ENCODE assay signal across 15 cellular contexts in genomic region chr3:71458895-71459294, GRCh38.
A peak's percentile ranks its signal among the peaks of the same experiment; 100 is the strongest.
DNase-seq lines count a peak whose midpoint lies in the region; ATAC-seq lines count a peak whose summit lies in the region.
"Had no signal": no experiment of that assay in that cellular context is flagged by ENCODE, and none has a peak within 500 bp of the region (broad histone marks: within the 10 kb centered on the region; RNA-seq: fewer than 3 reads in every experiment).

No MANE protein-coding gene starts in this region.

- H3K9me3 Mint-ChIP-seq in activated T-cell treated with anti-CD3 and anti-CD28 coated beads, Interleukin-2, amount 50 U/mL, for 24 hours, result peaks cover 7% of the 10 kb centered on the region
- no peaks in the 10 kb centered on the region for H3K9me3 Mint-ChIP-seq in CD8-positive, alpha-beta memory T cell
- H3K9me3 Mint-ChIP-seq in activated T-helper 17 cell treated with anti-CD3 and anti-CD28 coated beads, Interleukin-2, amount 50 U/mL, for 72 hours, result no peaks in the 10 kb centered on the region
- H3K9me3 Mint-ChIP-seq in naive thymus-derived CD8-positive, alpha-beta T cell, result no peaks in the 10 kb centered on the region

- DNase-seq in activated T-cell treated with anti-CD3 and anti-CD28 coated beads, Interleukin-2, amount 50 U/mL, for 24 hours, result no peak
- DNase-seq in activated T-cell treated with anti-CD3 and anti-CD28 coated beads, Interleukin-2, amount 50 U/mL, for 48 hours, result no peak
- DNase-seq in CD8-positive, alpha-beta memory T cell, result no peak
- no peak for DNase-seq in naive thymus-derived CD8-positive, alpha-beta T cell
- DNase-seq in HT-29 (ENCODE audit: low spot score) (no peak), AG08396 (ENCODE audit: low spot score) (no peak)
- no peak for DNase-seq in activated CD8-positive, alpha-beta memory T cell treated with anti-CD3 and anti-CD28 coated beads for 24 hours
- DNase-seq: DMS53, EL, GF-D8, MG63, NCI-H1694 treated with DMSO at 0.1 percent for 48 hours, NCI-H2081 treated with DMSO at 0.1 percent for 48 hours had no signal

- H3K4me1 Mint-ChIP-seq in activated T-cell treated with anti-CD3 and anti-CD28 coated beads, Interleukin-2, amount 50 U/mL, for 24 hours (ENCODE audit: low read depth), result peaks cover 95% of the 10 kb centered on the region
- peaks cover 68 to 90% (median 86%) of the 10 kb centered on the region in 3 donors for H3K4me1 Mint-ChIP-seq in CD8-positive, alpha-beta memory T cell
- H3K4me1 Mint-ChIP-seq in activated T-helper 17 cell treated with anti-CD3 and anti-CD28 coated beads, Interleukin-2, amount 50 U/mL, for 72 hours, result peaks cover 61% of the 10 kb centered on the region
- peaks cover 42 to 92% (median 84%) of the 10 kb centered on the region in 4 donors for H3K4me1 Mint-ChIP-seq in naive thymus-derived CD8-positive, alpha-beta T cell

- ATAC-seq in activated T-helper 17 cell treated with anti-CD3 and anti-CD28 coated beads, Interleukin-2, amount 50 U/mL, for 72 hours (replicated peaks), result no peak
- ATAC-seq in naive thymus-derived CD8-positive, alpha-beta T cell, result no peak
- ATAC-seq: Right ventricle myocardium inferior had no signal

- H3K4me3 ChIP-seq in CD8-positive, alpha-beta memory T cell (ENCODE audit: low read length), result no peak overlapping the region
- H3K4me3 ChIP-seq: MG63 had no signal

- H3K27me3 Mint-ChIP-seq in activated T-cell treated with anti-CD3 and anti-CD28 coated beads, Interleukin-2, amount 50 U/mL, for 24 hours, result no peaks in the 10 kb centered on the region
- H3K27me3 Mint-ChIP-seq in CD8-positive, alpha-beta memory T cell, result no peaks in the 10 kb centered on the region
- H3K27me3 Mint-ChIP-seq in activated T-helper 17 cell treated with anti-CD3 and anti-CD28 coated beads, Interleukin-2, amount 50 U/mL, for 72 hours, result no peaks in the 10 kb centered on the region
- no peaks in the 10 kb centered on the region for H3K27me3 Mint-ChIP-seq in naive thymus-derived CD8-positive, alpha-beta T cell

- H3K27ac Mint-ChIP-seq in activated T-cell treated with anti-CD3 and anti-CD28 coated beads, Interleukin-2, amount 50 U/mL, for 24 hours, result peak overlapping the region; percentile 61
- peak overlapping the region in 5 of 8 donors; percentile 15 to 65 (median 34) for H3K27ac Mint-ChIP-seq in CD8-positive, alpha-beta memory T cell
- H3K27ac Mint-ChIP-seq in activated T-helper 17 cell treated with anti-CD3 and anti-CD28 coated beads, Interleukin-2, amount 50 U/mL, for 72 hours, result no peak overlapping the region
- H3K27ac Mint-ChIP-seq in naive thymus-derived CD8-positive, alpha-beta T cell, result peak overlapping the region; percentile 65 to 99 (median 98)

- no peaks in the 10 kb centered on the region for H3K36me3 ChIP-seq in CD8-positive, alpha-beta memory T cell (ENCODE audit: insufficient read depth, low read length)
- H3K36me3 ChIP-seq: MG63 had no signal

- H3K4me3 Mint-ChIP-seq in activated T-cell treated with anti-CD3 and anti-CD28 coated beads, Interleukin-2, amount 50 U/mL, for 24 hours, result no peak overlapping the region
- H3K4me3 Mint-ChIP-seq in CD8-positive, alpha-beta memory T cell, result no peak overlapping the region
- H3K4me3 Mint-ChIP-seq in activated T-helper 17 cell treated with anti-CD3 and anti-CD28 coated beads, Interleukin-2, amount 50 U/mL, for 72 hours, result peak overlapping the region; percentile 80
- H3K4me3 Mint-ChIP-seq in naive thymus-derived CD8-positive, alpha-beta T cell, result peak overlapping the region in 8 of 10 donors; percentile 1 to 88 (median 78)

- H3K4me1 ChIP-seq in CD8-positive, alpha-beta memory T cell (ENCODE audit: insufficient read depth, low read length), result peaks cover 66% of the 10 kb centered on the region

- peaks cover 34% of the 10 kb centered on the region for H3K36me3 Mint-ChIP-seq in activated T-cell treated with anti-CD3 and anti-CD28 coated beads, Interleukin-2, amount 50 U/mL, for 24 hours (ENCODE audit: low read depth)
- H3K36me3 Mint-ChIP-seq in CD8-positive, alpha-beta memory T cell, result peaks cover 23 to 29% (median 25%) of the 10 kb centered on the region in 3 donors
- peaks cover 7% of the 10 kb centered on the region for H3K36me3 Mint-ChIP-seq in activated T-helper 17 cell treated with anti-CD3 and anti-CD28 coated beads, Interleukin-2, amount 50 U/mL, for 72 hours (ENCODE audit: low read depth)
- H3K36me3 Mint-ChIP-seq in naive thymus-derived CD8-positive, alpha-beta T cell, result peaks cover 13 to 32% (median 29%) of the 10 kb centered on the region in 3 donors

- no peaks in the 10 kb centered on the region for H3K9me3 ChIP-seq in CD8-positive, alpha-beta memory T cell (ENCODE audit: low read length)
- H3K9me3 ChIP-seq: MG63 had no signal

- POLR2A ChIA-PET in CD8-positive, alpha-beta memory T cell (lab: Charles Lee), result no interaction called here
- POLR2A ChIA-PET in naive thymus-derived CD8-positive, alpha-beta T cell (lab: Charles Lee), result interaction anchor here (0.6 to 9.6 kb wide), 11 partner anchors 12 to 111 kb away, joined by 3 to 126 read pairs (median 3); no protein-coding TSS in a partner anchor

- CTCF ChIA-PET in CD8-positive, alpha-beta memory T cell (lab: Charles Lee), result no interaction called here

- H3K27ac ChIP-seq in CD8-positive, alpha-beta memory T cell (ENCODE audit: low read depth, low read length), result no peak overlapping the region

- no peaks in the 10 kb centered on the region for H3K27me3 ChIP-seq in CD8-positive, alpha-beta memory T cell (ENCODE audit: insufficient read depth, low read length, poor library complexity, severe bottlenecking)
- H3K27me3 ChIP-seq: MG63 had no signal

Comparison
In these comparisons a context has a peak if more than half of its experiments do, and no peak if none do; other contexts are left out.
1. H3K4me3 Mint-ChIP-seq: peak in activated T-helper 17 cell treated with anti-CD3 and anti-CD28 coated beads, Interleukin-2, amount 50 U/mL, for 72 hours (single experiment) and naive thymus-derived CD8-positive, alpha-beta T cell (8 of 10); none in activated T-cell treated with anti-CD3 and anti-CD28 coated beads, Interleukin-2, amount 50 U/mL, for 24 hours (single experiment) and CD8-positive, alpha-beta memory T cell (0 of 7).